In the genomic region with DNA sequence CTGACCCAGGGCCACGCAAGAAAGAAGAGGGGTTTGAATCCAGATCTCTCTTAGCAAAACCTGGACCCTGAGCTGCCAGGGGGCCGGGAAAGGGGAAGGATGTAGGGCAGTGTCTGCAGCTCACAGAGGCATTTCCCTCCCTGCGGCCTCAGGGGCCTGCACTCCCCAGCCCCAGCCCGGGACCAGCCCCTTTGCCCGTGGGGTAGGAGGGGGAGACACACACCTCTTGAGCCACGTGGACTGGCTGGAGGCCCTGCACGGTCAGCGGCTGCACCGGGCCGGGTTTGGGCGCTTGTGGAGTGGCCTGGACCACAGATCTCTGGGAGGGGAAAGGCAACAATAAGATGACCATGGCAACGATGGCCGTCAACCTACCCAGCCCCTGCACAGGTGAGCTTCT, we compare ENCODE assay signal across 10 cellular contexts. TPM values are rescaled to one million over a fixed set of nuclear protein-coding genes. Genes with fewer than 3 reads are reported as not detected.
DNase-seq lines count a peak whose midpoint lies in the region; ATAC-seq, FAIRE-seq and TF ChIP-seq lines count a peak whose summit lies in the region.
"Had no signal": no experiment of that assay in that cellular context is flagged by ENCODE, and none has a peak within 500 bp of the region (broad histone marks: within the 10 kb centered on the region; RNA-seq: fewer than 3 reads in every experiment).

No MANE protein-coding gene starts in this region.

- H3K4me3 Mint-ChIP-seq in stimulated activated naive CD8-positive, alpha-beta T cell treated with anti-CD3 and anti-CD28 coated beads, Interleukin-15, amount 100 ng/mL, for 72 hours: peak overlapping the region; percentile 39 to 76

- H3K36me3 ChIP-seq in HUES6 (ENCODE audit: control insufficient read depth, insufficient read depth, low read length) (peaks cover 12% of the 10 kb centered on the region), bronchial epithelial cell (ENCODE audit: control insufficient read depth, insufficient read depth, low read length) (peaks cover 5% of the 10 kb centered on the region), kidney (ENCODE audit: control insufficient read depth in 1 of 2, insufficient read depth in 2 of 2, low read length in 2 of 2) (peaks cover 8 to 12% of the 10 kb centered on the region in 2 donors)

- no peaks in the 10 kb centered on the region for H3K9me3 Mint-ChIP-seq in stimulated activated naive CD8-positive, alpha-beta T cell treated with anti-CD3 and anti-CD28 coated beads, Interleukin-15, amount 100 ng/mL, for 72 hours

- H3K27me3 ChIP-seq in HUES6 (ENCODE audit: control insufficient read depth, insufficient read depth, low read length): no peaks in the 10 kb centered on the region
- no peaks in the 10 kb centered on the region for H3K27me3 ChIP-seq in bronchial epithelial cell (ENCODE audit: control insufficient read depth, insufficient read depth, low read length)

- no peak overlapping the region for H3K9ac ChIP-seq in HUES6 (ENCODE audit: low read length)
- peak overlapping the region in 1 of 2 donors; percentile 26 for H3K9ac ChIP-seq in kidney (ENCODE audit: low read length in 2 of 2)

- H3K4me1 ChIP-seq in HUES6 (ENCODE audit: control insufficient read depth, insufficient read depth, low read length) (peaks cover 26% of the 10 kb centered on the region), kidney (ENCODE audit: control insufficient read depth in 1 of 2, insufficient read depth in 1 of 2, low read depth in 1 of 2, low read length in 2 of 2) (peaks cover 0 to 4% of the 10 kb centered on the region in 2 donors)

- TF ChIP-seq CTCF in bronchial epithelial cell (IDR thresholded peaks at IDR 0.05; ENCODE audit: insufficient read depth, low read length, severe bottlenecking) (no peak), kidney (IDR thresholded peaks at IDR 0.05; ENCODE audit: borderline replicate concordance, extremely low read depth, insufficient read depth) (no peak)

- DNase-seq in bronchial epithelial cell (ENCODE audit: low read depth) (no peak), left lobe of liver (ENCODE audit: low spot score) (no peak), NCI-H510A treated with DMSO at 0.1 percent for 48 hours (lab: John Stamatoyannopoulos, UW) (no peak), kidney (no peak), NCI-H524 treated with DMSO at 0.1 percent for 48 hours (lab: John Stamatoyannopoulos, UW) (no peak)
- no peak for DNase-seq in stimulated activated naive CD8-positive, alpha-beta T cell treated with anti-CD3 and anti-CD28 coated beads, Interleukin-15, amount 100 ng/mL, for 72 hours
- DNase-seq: activated CD4-positive, CD25-positive, alpha-beta regulatory T cell treated with anti-CD3 and anti-CD28 coated beads, Interleukin-2, amount 50 U/mL, for 72 hours; GF-D8 had no signal

- ATAC-seq in left lobe of liver (peak; percentile 6), GM18907 (IDR thresholded peaks at IDR 0.05; ENCODE audit: unreplicated experiment) (no peak)
- peak; percentile 30 for ATAC-seq in stimulated activated naive CD8-positive, alpha-beta T cell treated with anti-CD3 and anti-CD28 coated beads, Interleukin-15, amount 100 ng/mL, for 72 hours

- H3K9me3 ChIP-seq in HUES6 (ENCODE audit: control insufficient read depth, insufficient read depth, low read depth, low read length): no peaks in the 10 kb centered on the region
- H3K9me3 ChIP-seq in kidney (ENCODE audit: control insufficient read depth in 1 of 2, low read length in 2 of 2): no peaks in the 10 kb centered on the region

- H3K4me3 ChIP-seq in HUES6 (ENCODE audit: low read depth, low read length) (peak overlapping the region; percentile 49), bronchial epithelial cell (ENCODE audit: low read depth, low read length) (peak overlapping the region; percentile 34), kidney (ENCODE audit: low read length in 2 of 2) (no peak overlapping the region)

- intact Hi-C loops in kidney (cut with DNase I): no loop called here

- H3K27me3 Mint-ChIP-seq in stimulated activated naive CD8-positive, alpha-beta T cell treated with anti-CD3 and anti-CD28 coated beads, Interleukin-15, amount 100 ng/mL, for 72 hours: no peaks in the 10 kb centered on the region

- no peak overlapping the region for H3K27ac Mint-ChIP-seq in stimulated activated naive CD8-positive, alpha-beta T cell treated with anti-CD3 and anti-CD28 coated beads, Interleukin-15, amount 100 ng/mL, for 72 hours

- peaks cover 60% of the 10 kb centered on the region for H3K4me1 Mint-ChIP-seq in stimulated activated naive CD8-positive, alpha-beta T cell treated with anti-CD3 and anti-CD28 coated beads, Interleukin-15, amount 100 ng/mL, for 72 hours

- H3K27ac ChIP-seq in HUES6 (ENCODE audit: low read depth, low read length): no peak overlapping the region
- H3K27ac ChIP-seq in kidney (ENCODE audit: low read depth in 2 of 2, low read length in 2 of 2): no peak overlapping the region

- FAIRE-seq in bronchial epithelial cell (lab: Jason Lieb, UNC) (no peak), kidney (lab: Jason Lieb, UNC) (no peak)

RNA-seq across cellular contexts. Expression of gene RFX1, which starts 26.9 kb away (rescaled TPM):
- total RNA-seq in bronchial epithelial cell (0.79 and 2.2 TPM in 2 replicates), left lobe of liver (7.0 TPM), kidney (17.9 TPM)
- 5.2 TPM for polyA plus RNA-seq in kidney (ENCODE audit: insufficient read depth, low read depth, low replicate concordance)

RNA-seq across cellular contexts. Expression of gene DCAF15, which starts 26.9 kb away (rescaled TPM):
- 6.3 and 8.2 TPM in 2 replicates for total RNA-seq in bronchial epithelial cell
- 11.4 TPM for total RNA-seq in left lobe of liver
- 35.5 TPM for total RNA-seq in kidney
- polyA plus RNA-seq in kidney (ENCODE audit: insufficient read depth, low read depth, low replicate concordance): 21.9 TPM

RNA-seq across cellular contexts. Expression of gene PODNL1, which starts 41.0 kb away (rescaled TPM):
- total RNA-seq in bronchial epithelial cell (0.38 TPM in 1 of 2 replicates, not detected in the other), left lobe of liver (not detected), kidney (3.0 TPM)
- not detected for polyA plus RNA-seq in kidney (ENCODE audit: insufficient read depth, low read depth, low replicate concordance)

RNA-seq across cellular contexts. Expression of gene RLN3, which starts 48.7 kb away (rescaled TPM):
- not detected in 2 replicates for total RNA-seq in bronchial epithelial cell
- not detected for total RNA-seq in left lobe of liver
- not detected for total RNA-seq in kidney
- not detected for polyA plus RNA-seq in kidney (ENCODE audit: insufficient read depth, low read depth, low replicate concordance)

RNA-seq across cellular contexts. Expression of gene IL27RA, which starts 52.3 kb away (rescaled TPM):
- total RNA-seq in bronchial epithelial cell (0.26 TPM in 2 replicates), left lobe of liver (1.4 TPM), kidney (14.1 TPM)
- 3.1 TPM for polyA plus RNA-seq in kidney (ENCODE audit: insufficient read depth, low read depth, low replicate concordance)

Comparison
In these comparisons a context has a peak if more than half of its experiments do, and no peak if none do; other contexts are left out.
1. H3K4me3 ChIP-seq: peak in HUES6 (single experiment) and bronchial epithelial cell (single experiment); none in kidney (0 of 2).